ENCODE assay signal across 15 cellular contexts in the genomic region with DNA sequence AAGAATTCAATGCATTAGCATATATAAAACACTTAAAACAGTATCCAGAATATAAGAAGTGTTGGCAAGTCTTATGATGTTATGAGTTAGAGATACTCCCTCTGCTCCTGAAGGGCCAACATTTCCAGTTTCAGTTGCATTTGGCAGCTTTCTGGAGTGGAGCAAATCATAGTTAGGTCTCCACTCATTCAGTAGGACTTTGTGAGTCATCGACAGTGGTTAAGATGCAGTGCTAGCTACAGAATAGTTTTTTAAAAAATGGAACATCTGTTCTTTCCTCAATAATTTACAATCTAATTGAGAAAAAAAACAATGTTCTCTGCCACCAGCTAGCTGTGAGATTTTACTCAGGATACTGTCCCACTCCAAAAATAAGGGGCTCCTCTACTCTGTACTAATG.
DNase-seq lines count a peak whose midpoint lies in the region; ATAC-seq and TF ChIP-seq lines count a peak whose summit lies in the region.
"Had no signal": no experiment of that assay in that cellular context is flagged by ENCODE, and none has a peak within 500 bp of the region (broad histone marks: within the 10 kb centered on the region; RNA-seq: fewer than 3 reads in every experiment).

No MANE protein-coding gene starts in this region.

- no peaks in the 10 kb centered on the region for H3K4me1 Mint-ChIP-seq in stimulated activated naive CD8-positive, alpha-beta T cell treated with anti-CD3 and anti-CD28 coated beads, Interleukin-15, amount 100 ng/mL, for 72 hours

- no peak overlapping the region for H3K4me3 ChIP-seq in fibroblast of mammary gland (ENCODE audit: control insufficient read depth, low read depth, low read length)
- H3K4me3 ChIP-seq: upper lobe of left lung had no signal

- no peak overlapping the region for H3K27ac Mint-ChIP-seq in activated naive CD4-positive, alpha-beta T cell treated with anti-CD3 and anti-CD28 coated beads, Interleukin-2, amount 50 U/mL, for 72 hours
- no peak overlapping the region for H3K27ac Mint-ChIP-seq in stimulated activated naive CD8-positive, alpha-beta T cell treated with anti-CD3 and anti-CD28 coated beads, Interleukin-15, amount 100 ng/mL, for 72 hours
- H3K27ac Mint-ChIP-seq: activated CD4-positive, alpha-beta memory T cell treated with anti-CD3 and anti-CD28 coated beads for 36 hours; nephron progenitor cell had no signal

- no peak for DNase-seq in activated naive CD4-positive, alpha-beta T cell treated with anti-CD3 and anti-CD28 coated beads, Interleukin-2, amount 50 U/mL, for 72 hours (ENCODE audit: low spot score in 2 of 2)
- DNase-seq in activated naive CD4-positive, alpha-beta T cell (lab: John Stamatoyannopoulos, UW), result no peak
- DNase-seq in RKO (ENCODE audit: low spot score) (peak; percentile 8), fibroblast of mammary gland (ENCODE audit: low read depth) (peak; percentile 96), NCI-H345 (lab: John Stamatoyannopoulos, UW) (no peak), NCI-H2171 (lab: John Stamatoyannopoulos, UW) (no peak)
- no peak for DNase-seq in stimulated activated naive CD8-positive, alpha-beta T cell treated with anti-CD3 and anti-CD28 coated beads, Interleukin-15, amount 100 ng/mL, for 72 hours
- DNase-seq: activated CD4-positive, alpha-beta memory T cell treated with anti-CD3 and anti-CD28 coated beads for 36 hours; AML-193; cortex of kidney; left colon; nephron progenitor cell; OCI-M1; upper lobe of left lung had no signal

- ATAC-seq in activated naive CD4-positive, alpha-beta T cell treated with anti-CD3 and anti-CD28 coated beads, Interleukin-2, amount 50 U/mL, for 72 hours, result peak; percentile 40 to 86
- ATAC-seq in stimulated activated naive CD8-positive, alpha-beta T cell treated with anti-CD3 and anti-CD28 coated beads, Interleukin-15, amount 100 ng/mL, for 72 hours, result peak; percentile 46
- no peak for ATAC-seq in HG03135 (IDR thresholded peaks at IDR 0.05; ENCODE audit: unreplicated experiment)
- ATAC-seq: left colon had no signal

- H3K9me3 Mint-ChIP-seq in activated naive CD4-positive, alpha-beta T cell treated with anti-CD3 and anti-CD28 coated beads, Interleukin-2, amount 50 U/mL, for 72 hours, result peaks cover 0 to 5% of the 10 kb centered on the region in 2 donors
- no peaks in the 10 kb centered on the region for H3K9me3 Mint-ChIP-seq in stimulated activated naive CD8-positive, alpha-beta T cell treated with anti-CD3 and anti-CD28 coated beads, Interleukin-15, amount 100 ng/mL, for 72 hours
- H3K9me3 Mint-ChIP-seq: activated CD4-positive, alpha-beta memory T cell treated with anti-CD3 and anti-CD28 coated beads for 36 hours had no signal

- H3K36me3 Mint-ChIP-seq in activated naive CD4-positive, alpha-beta T cell treated with anti-CD3 and anti-CD28 coated beads, Interleukin-2, amount 50 U/mL, for 72 hours, result no peaks in the 10 kb centered on the region
- H3K36me3 Mint-ChIP-seq: activated CD4-positive, alpha-beta memory T cell treated with anti-CD3 and anti-CD28 coated beads for 36 hours had no signal

- TF ChIP-seq CTCF in fibroblast of mammary gland (conservative IDR thresholded peaks at IDR 0.05; ENCODE audit: control insufficient read depth, insufficient read depth, low read depth, low read length), result no peak

- H3K27me3 Mint-ChIP-seq in stimulated activated naive CD8-positive, alpha-beta T cell treated with anti-CD3 and anti-CD28 coated beads, Interleukin-15, amount 100 ng/mL, for 72 hours, result peaks cover 18% of the 10 kb centered on the region

- H3K4me3 Mint-ChIP-seq in stimulated activated naive CD8-positive, alpha-beta T cell treated with anti-CD3 and anti-CD28 coated beads, Interleukin-15, amount 100 ng/mL, for 72 hours, result no peak overlapping the region
- H3K4me3 Mint-ChIP-seq: activated CD4-positive, alpha-beta memory T cell treated with anti-CD3 and anti-CD28 coated beads for 36 hours; nephron progenitor cell had no signal

Comparison
In these comparisons a context has a peak if more than half of its experiments do, and no peak if none do; other contexts are left out.
1. DNase-seq: peak in RKO (single experiment) and fibroblast of mammary gland (single experiment); none in activated naive CD4-positive, alpha-beta T cell treated with anti-CD3 and anti-CD28 coated beads, Interleukin-2, amount 50 U/mL, for 72 hours (0 of 2), activated naive CD4-positive, alpha-beta T cell (0 of 4), stimulated activated naive CD8-positive, alpha-beta T cell treated with anti-CD3 and anti-CD28 coated beads, Interleukin-15, amount 100 ng/mL, for 72 hours (0 of 2), NCI-H345 (single experiment) and NCI-H2171 (single experiment).